8 cellular contexts compared by ENCODE assay signal in genomic region chr16:28878083-28878926, GRCh38. TPM values are rescaled to one million over a fixed set of nuclear protein-coding genes. Genes with fewer than 3 reads are reported as not detected.
DNase-seq lines count a peak whose midpoint lies in the region; ATAC-seq and TF ChIP-seq lines count a peak whose summit lies in the region.

TSS of gene ATP2A1 (plus strand) at chr16:28878488. CDS start at chr16:28878672, 184 bp downstream.

- H3K4me3 ChIP-seq in hepatocyte (peak within 1 kb of the TSS; percentile 51), skeletal muscle tissue (ENCODE audit: low read length in 3 of 3) (peak within 1 kb of the TSS; percentile 84 to 87 (median 85))

- H2BK20ac ChIP-seq in H9 (ENCODE audit: low read depth, low read length, poor library complexity, severe bottlenecking), result no peak within 1 kb of the TSS

- H2BK12ac ChIP-seq in H9 (ENCODE audit: insufficient read length, low read depth, low read length), result no peak within 1 kb of the TSS

- H3K27ac Mint-ChIP-seq in H9 (peak within 1 kb of the TSS; percentile 48 to 95 (median 84); a peak in 6 of 7 replicates), WTC11 (no peak within 1 kb of the TSS; the same call in 1 of the 2 replicates)

- H2AK5ac ChIP-seq in H9 (ENCODE audit: insufficient read length, low read length), result no peak within 1 kb of the TSS

- H3K79me2 ChIP-seq in H9 (ENCODE audit: insufficient read depth, low read length) (no peaks in the 10 kb centered on the region), hepatocyte (no peaks in the 10 kb centered on the region)

- CTCF ChIA-PET in WTC11 (lab: Charles Lee), result interaction anchor here (0.5 kb wide), 1 partner anchor 33 kb away, joined by 4 read pairs; no protein-coding TSS in a partner anchor

- H3K36me3 ChIP-seq in hepatocyte (replicated peaks; ENCODE audit: insufficient read depth, low read depth) (no peaks in the 10 kb centered on the region), skeletal muscle tissue (ENCODE audit: control insufficient read depth in 3 of 3, insufficient read depth in 3 of 3, low read length in 3 of 3) (peaks cover 11 to 16% (median 14%) of the 10 kb centered on the region in 3 donors)

- H3K9me2 ChIP-seq in hepatocyte (replicated peaks; ENCODE audit: insufficient read depth), result no peaks in the 10 kb centered on the region

- H3K4me1 Mint-ChIP-seq in H9, result peaks cover 26 to 60% of the 10 kb centered on the region in 2 experiments
- H3K4me1 Mint-ChIP-seq in WTC11, result peaks cover 30% of the 10 kb centered on the region

- H3K4ac ChIP-seq in H9 (ENCODE audit: low read depth, low read length), result no peak within 1 kb of the TSS

- H3K9ac ChIP-seq in H9 (ENCODE audit: extremely low read depth, insufficient read length, low read length) (peak within 1 kb of the TSS; percentile 63), skeletal muscle tissue (ENCODE audit: low read depth in 1 of 3, low read length in 3 of 3) (peak within 1 kb of the TSS; percentile 86 to 98 (median 90))

- H3K27me3 Mint-ChIP-seq in H9 (ENCODE audit: low read depth) (peaks cover 18% of the 10 kb centered on the region), WTC11 (ENCODE audit: low read depth) (peaks cover 28% of the 10 kb centered on the region)

- H3K9me3 ChIP-seq in H9 (ENCODE audit: control insufficient read depth, low read depth, low read length) (no peaks in the 10 kb centered on the region), hepatocyte (ENCODE audit: low read depth) (no peaks in the 10 kb centered on the region), skeletal muscle tissue (ENCODE audit: control insufficient read depth in 3 of 3, low read length in 3 of 3) (no peaks in the 10 kb centered on the region)

- H4K20me1 ChIP-seq in H9 (ENCODE audit: control insufficient read depth, insufficient read depth, insufficient read length), result no peaks in the 10 kb centered on the region
- H4K20me1 ChIP-seq in hepatocyte (ENCODE audit: insufficient read depth, poor library complexity, severe bottlenecking), result no peaks in the 10 kb centered on the region

- H3K79me1 ChIP-seq in H9 (ENCODE audit: insufficient read depth, low read depth, low read length, poor library complexity, severe bottlenecking), result no peaks in the 10 kb centered on the region

- no peak for DNase-seq in H9
- DNase-seq in WTC11 (ENCODE audit: low spot score), result no peak
- no peak for DNase-seq in hepatocyte (ENCODE audit: low spot score)
- DNase-seq in NCI-H1092 (lab: John Stamatoyannopoulos, UW), result no peak
- DNase-seq in KG1 (lab: John Stamatoyannopoulos, UW), result no peak

- no peak within 1 kb of the TSS for H3K56ac ChIP-seq in H9 (ENCODE audit: insufficient read length, low read depth, low read length)

- H3K27me3 ChIP-seq in H9 (ENCODE audit: insufficient read depth, low read length) (peaks cover 6% of the 10 kb centered on the region; the same call in 1 of the 2 replicates), hepatocyte (no peaks in the 10 kb centered on the region), skeletal muscle tissue (ENCODE audit: control insufficient read depth in 3 of 3, insufficient read depth in 3 of 3, low read length in 3 of 3) (peaks cover 3 to 6% (median 5%) of the 10 kb centered on the region in 3 donors)

- H2AFZ ChIP-seq in H9 (ENCODE audit: low read length) (no peak within 1 kb of the TSS), hepatocyte (peak within 1 kb of the TSS; percentile 90)

- H4K91ac ChIP-seq in H9 (ENCODE audit: insufficient read length, low read depth, low read length), result no peak within 1 kb of the TSS

- POLR2A ChIA-PET in WTC11 (lab: Charles Lee), result no interaction called here

- H3K4me2 ChIP-seq in H9 (ENCODE audit: insufficient read depth, insufficient read length, low read length), result peak within 1 kb of the TSS; percentile 64
- peak within 1 kb of the TSS; percentile 99 for H3K4me2 ChIP-seq in hepatocyte

- H2BK120ac ChIP-seq in H9 (ENCODE audit: low read depth, low read length, poor library complexity, severe bottlenecking), result no peak within 1 kb of the TSS

- H2BK5ac ChIP-seq in H9 (ENCODE audit: insufficient read length, low read length), result no peak within 1 kb of the TSS

- H3T11ph ChIP-seq in H9 (ENCODE audit: low read length), result no peak within 1 kb of the TSS

- peaks cover 4 to 18% (median 15%) of the 10 kb centered on the region in 3 experiments for H3K36me3 Mint-ChIP-seq in H9 (ENCODE audit: insufficient read depth in 1 of 3, low read depth in 3 of 3)
- peaks cover 2% of the 10 kb centered on the region; the same call in 1 of the 2 replicates for H3K36me3 Mint-ChIP-seq in WTC11

- ATAC-seq in WTC11, result no peak
- ATAC-seq in GM18861 (IDR thresholded peaks at IDR 0.05; ENCODE audit: unreplicated experiment), result no peak
- no peak for ATAC-seq in GM21737 (IDR thresholded peaks at IDR 0.05; ENCODE audit: unreplicated experiment)

- TF ChIP-seq CTCF in H9 (conservative IDR thresholded peaks at IDR 0.05) (no peak), WTC11 (IDR thresholded peaks at IDR 0.05) (no peak), hepatocyte (IDR thresholded peaks at IDR 0.05; ENCODE audit: poor library complexity) (no peak)

- H4K8ac ChIP-seq in H9 (replicated peaks; ENCODE audit: insufficient read length, low read depth, low read length), result no peak within 1 kb of the TSS

- peaks cover 2% of the 10 kb centered on the region; the same call in 1 of the 2 replicates for H3K4me1 ChIP-seq in H9 (ENCODE audit: insufficient read depth, low read length)
- H3K4me1 ChIP-seq in hepatocyte (ENCODE audit: insufficient read depth), result peaks cover 13% of the 10 kb centered on the region
- peaks cover 44 to 80% (median 77%) of the 10 kb centered on the region in 3 donors for H3K4me1 ChIP-seq in skeletal muscle tissue (ENCODE audit: control insufficient read depth in 3 of 3, insufficient read depth in 3 of 3, low read length in 3 of 3)

- H3K23ac ChIP-seq in H9 (ENCODE audit: insufficient read length, low read depth, low read length), result no peak within 1 kb of the TSS

- no peak within 1 kb of the TSS for H3K18ac ChIP-seq in H9 (ENCODE audit: insufficient read length, low read depth, low read length)

- H4K5ac ChIP-seq in H9 (ENCODE audit: insufficient read length, low read depth, low read length), result no peak within 1 kb of the TSS

- peak within 1 kb of the TSS; percentile 87 to 95 for H3K4me3 Mint-ChIP-seq in H9
- H3K4me3 Mint-ChIP-seq in WTC11, result peak within 1 kb of the TSS; percentile 84

- no peak within 1 kb of the TSS for H3K27ac ChIP-seq in H9 (ENCODE audit: insufficient read length, low read depth, low read length)
- no peak within 1 kb of the TSS for H3K27ac ChIP-seq in hepatocyte
- peak within 1 kb of the TSS; percentile 96 for H3K27ac ChIP-seq in skeletal muscle tissue (ENCODE audit: low read depth, low read length)

- no CpG with 5 or more reads among the region's 25 CpGs for WGBS in H9 (ENCODE audit: extremely low coverage, insufficient read length, low lambda C conversion rate)
- 85% methylated on average over 18 of the region's 25 CpGs for WGBS in hepatocyte (ENCODE audit: low lambda C conversion rate, missing lambda C conversion rate)

- H2BK15ac ChIP-seq in H9 (ENCODE audit: low read depth, low read length), result no peak within 1 kb of the TSS

- H3K9me3 Mint-ChIP-seq in H9, result no peaks in the 10 kb centered on the region; a peak in 1 of 5 replicates
- H3K9me3 Mint-ChIP-seq in WTC11, result no peaks in the 10 kb centered on the region

- peaks cover 11% of the 10 kb centered on the region for H3K23me2 ChIP-seq in H9 (ENCODE audit: insufficient read length, low read depth, low read length, poor library complexity, severe bottlenecking)

- H3K14ac ChIP-seq in H9 (ENCODE audit: insufficient read depth, low read length), result peak within 1 kb of the TSS; percentile 75; the same call in 1 of the 2 replicates

TF ChIP-seq in WTC11, 78 proteins besides CTCF, POLR2A, EP300 and RAD21:
- TF ChIP-seq ZNF671 (CRISPR knock-in tag; IDR thresholded peaks at IDR 0.05), result no peak
- no peak for TF ChIP-seq TCF7 (CRISPR knock-in tag; IDR thresholded peaks at IDR 0.05; ENCODE audit: low read depth)
- no peak for TF ChIP-seq CREB1 (CRISPR knock-in tag; IDR thresholded peaks at IDR 0.05)
- TF ChIP-seq JAZF1 (CRISPR knock-in tag; IDR thresholded peaks at IDR 0.05), result no peak
- no peak for TF ChIP-seq PRRX2 (CRISPR knock-in tag; IDR thresholded peaks at IDR 0.05)
- TF ChIP-seq ZNF138 (CRISPR knock-in tag; conservative IDR thresholded peaks at IDR 0.05), result no peak
- no peak for TF ChIP-seq ERG (CRISPR knock-in tag; IDR thresholded peaks at IDR 0.05)
- TF ChIP-seq E2F5 (CRISPR knock-in tag; IDR thresholded peaks at IDR 0.05), result no peak
- no peak for TF ChIP-seq ZBTB21 (CRISPR knock-in tag; IDR thresholded peaks at IDR 0.05; ENCODE audit: borderline replicate concordance)
- TF ChIP-seq SOX15 (CRISPR knock-in tag; IDR thresholded peaks at IDR 0.05), result no peak

RNA-seq across cellular contexts. Expression of gene ATP2A1, which starts in this region (rescaled TPM):
- 3.9 and 4.6 TPM in 2 replicates for total RNA-seq in H9 (2021)
- 4.7 to 6.4 TPM (median 5.6 TPM) in 3 replicates for total RNA-seq in WTC11 (2021)
- total RNA-seq in hepatocyte, result 0.13 and 0.72 TPM in 2 replicates
- 0.49 and 2.3 TPM in 2 replicates for polyA plus RNA-seq in hepatocyte
- total RNA-seq in skeletal muscle tissue, result 502 TPM

Comparison
In these comparisons a context has a peak if more than half of its experiments do, and no peak if none do; other contexts are left out.
1. RNA of gene ATP2A1 (total RNA-seq): 502 TPM in skeletal muscle tissue (single experiment); 4.7 to 6.4 TPM in WTC11, 3.9 to 4.6 TPM in H9 and 0.13 to 0.72 TPM in hepatocyte; every median in the first group is over 10 times any median in the second.